21 cellular contexts compared by ENCODE assay signal in the genomic region with DNA sequence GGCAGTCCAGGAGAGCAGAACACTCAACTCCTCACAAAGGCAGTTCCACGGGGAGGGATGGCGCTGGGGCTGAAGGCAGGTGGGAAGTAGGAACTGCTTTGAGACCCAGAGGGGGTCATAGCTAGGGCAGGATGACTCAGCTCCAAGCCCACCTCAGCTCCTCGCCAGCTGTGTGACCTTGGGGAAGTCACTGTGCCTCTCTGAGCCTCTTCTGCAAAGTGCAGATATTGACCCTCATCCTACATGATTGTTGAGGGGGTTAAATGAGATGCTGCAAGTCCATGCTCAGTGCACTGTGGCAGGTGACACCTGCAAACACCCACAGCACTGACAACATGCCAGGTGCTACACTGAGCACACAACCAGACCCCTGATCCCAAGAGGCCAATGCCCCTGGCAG.
"Had no signal": no experiment of that assay in that cellular context is flagged by ENCODE, and none has a peak within 500 bp of the region (broad histone marks: within the 10 kb centered on the region; RNA-seq: fewer than 3 reads in every experiment).

No MANE protein-coding gene starts in this region.

- H3K4me3 ChIP-seq: colonic mucosa, Peyer's patch had no signal

- FAIRE-seq: TTC549 had no signal

- ATAC-seq: T-cell had no signal

- DNase-seq: activated B cell treated with CpG ODN at 0.5 μM for 24 hours; activated CD4-positive, alpha-beta memory T cell treated with anti-CD3 and anti-CD28 coated beads for 36 hours; activated CD4-positive, alpha-beta T cell treated with anti-CD3 and anti-CD28 coated beads, Interleukin-2, amount 10 ng/mL, durations not matched to agents 7 days and 5 days; activated gamma-delta T cell; activated naive CD4-positive, alpha-beta T cell treated with anti-CD3 and anti-CD28 coated beads for 36 hours; activated naive CD8-positive, alpha-beta T cell treated with anti-CD3 and anti-CD28 coated beads for 36 hours; activated T-cell treated with anti-CD3 and anti-CD28 coated beads for 4 hours; activated T-cell treated with anti-CD3 and anti-CD28 coated beads, Interleukin-2, amount 50 U/mL, for 48 hours; caudate nucleus; colonic mucosa; MV-4-11; NCI-H1436 treated with DMSO at 0.1 percent for 48 hours; NCI-H187; NCI-H2081; NCI-H524; Peyer's patch; SHP77 treated with DMSO at 0.1 percent for 48 hours; T-cell; T-helper 2 cell; T1000 had no signal

- H3K9me3 ChIP-seq: colonic mucosa, Peyer's patch had no signal

- H3K27ac ChIP-seq: colonic mucosa, Peyer's patch had no signal

- H3K4me1 ChIP-seq: colonic mucosa, Peyer's patch had no signal

- H3K36me3 ChIP-seq: colonic mucosa, Peyer's patch had no signal

- H3K27me3 ChIP-seq: colonic mucosa, Peyer's patch had no signal
